10 cellular contexts compared by ENCODE assay signal in genomic region chr11:57424137-57424801, GRCh38. TPM values are rescaled to one million over a fixed set of nuclear protein-coding genes. Genes with fewer than 3 reads are reported as not detected.
DNase-seq lines count a peak whose midpoint lies in the region; ATAC-seq and TF ChIP-seq lines count a peak whose summit lies in the region.
"Had no signal": no experiment of that assay in that cellular context is flagged by ENCODE, and none has a peak within 500 bp of the region (broad histone marks: within the 10 kb centered on the region; RNA-seq: fewer than 3 reads in every experiment).

No MANE protein-coding gene starts in this region.

- no peak overlapping the region for H2AK5ac ChIP-seq in mesenchymal stem cell (ENCODE audit: low read length, severe bottlenecking)

- intact Hi-C loops in heart left ventricle (cut with DNase I) (loop anchor here in 1 of 10 donors (2.0 kb wide), 1 partner anchor 17 kb away; no protein-coding TSS in a partner anchor), Right ventricle myocardium inferior (cut with DNase I) (no loop called here)

- H2BK12ac ChIP-seq in mesenchymal stem cell (ENCODE audit: low read length in 2 of 2), result no peak overlapping the region

- H2AFZ ChIP-seq in mesenchymal stem cell (ENCODE audit: low read depth, low read length), result no peak overlapping the region

- H2BK5ac ChIP-seq in mesenchymal stem cell (ENCODE audit: low read depth, low read length, poor library complexity, severe bottlenecking), result no peak overlapping the region

- no peak overlapping the region for H3K14ac ChIP-seq in mesenchymal stem cell (ENCODE audit: low read length in 2 of 2)

- no peak for TF ChIP-seq EP300 in upper lobe of left lung (IDR thresholded peaks at IDR 0.05)

- H3K27me3 ChIP-seq in heart left ventricle (no peaks in the 10 kb centered on the region), mesenchymal stem cell (ENCODE audit: control insufficient read depth in 1 of 2, insufficient read depth in 1 of 2, low read length in 2 of 2) (no peaks in the 10 kb centered on the region), upper lobe of left lung (no peaks in the 10 kb centered on the region)

- no peak overlapping the region for H2BK15ac ChIP-seq in mesenchymal stem cell (ENCODE audit: low read depth, poor library complexity, severe bottlenecking)

- H3K9me3 ChIP-seq in heart left ventricle (no peaks in the 10 kb centered on the region), mesenchymal stem cell (ENCODE audit: control insufficient read depth, low read length) (no peaks in the 10 kb centered on the region), upper lobe of left lung (no peaks in the 10 kb centered on the region)

- H2BK120ac ChIP-seq in mesenchymal stem cell (ENCODE audit: low read depth, low read length), result no peak overlapping the region

- H3K36me3 ChIP-seq in heart left ventricle, result peaks cover 0 to 51% (median 29%) of the 10 kb centered on the region in 9 donors
- H3K36me3 ChIP-seq in mesenchymal stem cell (ENCODE audit: control insufficient read depth in 1 of 2, insufficient read depth in 2 of 2, low read depth in 1 of 2, low read length in 2 of 2), result peaks cover 4 to 68% of the 10 kb centered on the region in 2 experiments
- H3K36me3 ChIP-seq in upper lobe of left lung, result peaks cover 0 to 41% (median 8%) of the 10 kb centered on the region in 4 donors

- peak overlapping the region in 8 of 12 donors; percentile 13 to 79 (median 62) for H3K4me3 ChIP-seq in heart left ventricle
- peak overlapping the region in 1 of 2 experiments; percentile 86 for H3K4me3 ChIP-seq in mesenchymal stem cell (ENCODE audit: insufficient read depth in 1 of 2, low read depth in 1 of 2, low read length in 2 of 2)
- H3K4me3 ChIP-seq in upper lobe of left lung, result peak overlapping the region in 2 of 4 donors; percentile 54 to 58

- H4K8ac ChIP-seq in mesenchymal stem cell (ENCODE audit: low read length), result no peak overlapping the region

- DNase-seq in heart left ventricle (no peak), Right ventricle myocardium inferior (ENCODE audit: missing footprints) (no peak), mesenchymal stem cell (no peak), upper lobe of left lung (no peak), NCI-H187 treated with DMSO at 0.1 percent for 48 hours (lab: John Stamatoyannopoulos, UW) (no peak), omental fat pad (ENCODE audit: low spot score) (no peak)

- H3K79me1 ChIP-seq in mesenchymal stem cell (replicated peaks; ENCODE audit: low read length, poor library complexity, severe bottlenecking), result peaks cover 4% of the 10 kb centered on the region

- H3K23ac ChIP-seq in mesenchymal stem cell (ENCODE audit: low read length in 2 of 2), result no peak overlapping the region

- TF ChIP-seq POLR2A in heart left ventricle (IDR thresholded peaks at IDR 0.05) (no peak), upper lobe of left lung (IDR thresholded peaks at IDR 0.05) (no peak)

- no peak overlapping the region for H3K4me2 ChIP-seq in mesenchymal stem cell (ENCODE audit: low read length, poor library complexity, severe bottlenecking)

- TF ChIP-seq CTCF in heart left ventricle (IDR thresholded peaks at IDR 0.05) (no peak), upper lobe of left lung (IDR thresholded peaks at IDR 0.05) (no peak), omental fat pad (IDR thresholded peaks at IDR 0.05) (no peak)

- H4K91ac ChIP-seq in mesenchymal stem cell (ENCODE audit: low read length), result no peak overlapping the region

- H3K4me1 ChIP-seq in heart left ventricle (peaks cover 6 to 68% (median 55%) of the 10 kb centered on the region in 12 donors), mesenchymal stem cell (ENCODE audit: control insufficient read depth, insufficient read depth, low read depth, low read length) (peaks cover 29% of the 10 kb centered on the region), upper lobe of left lung (peaks cover 41 to 52% (median 46%) of the 10 kb centered on the region in 4 donors)

- H3K4ac ChIP-seq in mesenchymal stem cell (ENCODE audit: low read depth in 1 of 2, low read length in 2 of 2), result no peak overlapping the region

- H3K18ac ChIP-seq in mesenchymal stem cell (ENCODE audit: low read depth in 1 of 2, low read length in 2 of 2), result no peak overlapping the region

- H3K27ac ChIP-seq in heart left ventricle (peak overlapping the region in 11 of 12 donors; percentile 88 to 98 (median 93)), adipose tissue (ENCODE audit: low read depth, low read length) (peak overlapping the region; percentile 63), mesenchymal stem cell (ENCODE audit: low read length, poor library complexity, severe bottlenecking) (peak overlapping the region; percentile 32), upper lobe of left lung (peak overlapping the region; percentile 92 to 97 (median 94))

- ATAC-seq in heart left ventricle (no peak), Right ventricle myocardium inferior (no peak), upper lobe of left lung (ENCODE audit: low FRiP score in 2 of 2) (no peak), GM19328 (IDR thresholded peaks at IDR 0.05; ENCODE audit: unreplicated experiment) (no peak), omental fat pad (ENCODE audit: low FRiP score) (no peak)

- peak overlapping the region; percentile 96 for H3K9ac ChIP-seq in mesenchymal stem cell (ENCODE audit: low read length)

- WGBS in heart left ventricle, 4 donors, result 73 to 81% (median 75%) methylated on average over 8 to 9 of the region's 9 CpGs
- WGBS in adipose tissue, 3 donors, result 72 to 80% (median 73%) methylated on average over 9 of the region's 9 CpGs
- WGBS in mesenchymal stem cell, result 87% methylated on average over 9 of the region's 9 CpGs
- WGBS in upper lobe of left lung, 2 donors, result 84 to 93% methylated on average over 8 to 9 of the region's 9 CpGs

RNA-seq across cellular contexts. Expression of gene SLC43A3, which starts 2.7 kb away (rescaled TPM):
- total RNA-seq in heart left ventricle, result 10 to 100 TPM; 13.5 to 56.9 (median 24.7) TPM
- 10 to 100 TPM; 14.6 to 17.9 TPM for polyA plus RNA-seq in heart left ventricle
- total RNA-seq in Right ventricle myocardium inferior, result 22.4 TPM
- polyA plus RNA-seq in adipose tissue, result 10 to 100 TPM in 2 of 3 donors, 1 to 10 TPM in 1; 9.9 to 51.2 (median 40.7) TPM
- 3.9 TPM for polyA plus RNA-seq in mesenchymal stem cell (2013, experiment 1 of 2)
- 3.8 TPM for polyA plus RNA-seq in mesenchymal stem cell (2013, experiment 2 of 2)
- total RNA-seq in upper lobe of left lung, result 100 to 1,000 TPM in 4 of 6 donors, 10 to 100 TPM in 2; 61.6 to 177 (median 118) TPM
- 100 to 1,000 TPM in 3 of 4 donors, 10 to 100 TPM in 1; 73.3 to 152 (median 112) TPM for total RNA-seq in omental fat pad

RNA-seq across cellular contexts. Expression of gene PRG2, which starts 33.8 kb away (rescaled TPM):
- under 1 TPM in 4 of 9 donors, not detected in 5; 0.14 to 0.27 (median 0.22) TPM for total RNA-seq in heart left ventricle
- under 1 TPM in 1 of 2 donors, not detected in 1; 0.04 TPM for polyA plus RNA-seq in heart left ventricle
- total RNA-seq in Right ventricle myocardium inferior, result not detected
- polyA plus RNA-seq in adipose tissue, result under 1 TPM; 0.13 to 0.79 (median 0.13) TPM
- not detected for polyA plus RNA-seq in mesenchymal stem cell (2013, experiment 1 of 2)
- polyA plus RNA-seq in mesenchymal stem cell (2013, experiment 2 of 2), result 0.04 TPM
- 1 to 10 TPM in 3 of 6 donors, under 1 TPM in 1, not detected in 2; 0.30 to 2.6 (median 1.6) TPM for total RNA-seq in upper lobe of left lung
- 1 to 10 TPM in 1 of 4 donors, not detected in 3; 1.0 TPM for total RNA-seq in omental fat pad
- polyA plus RNA-seq: BJ had no signal

RNA-seq across cellular contexts. Expression of gene RTN4RL2, which starts 36.1 kb away (rescaled TPM):
- total RNA-seq in heart left ventricle (1 to 10 TPM in 5 of 9 donors, under 1 TPM in 4; 0.58 to 2.1 (median 1.1) TPM), Right ventricle myocardium inferior (1.6 TPM), upper lobe of left lung (1 to 10 TPM in 5 of 6 donors, not detected in 1; 1.1 to 4.1 (median 2.0) TPM), omental fat pad (1 to 10 TPM in 1 of 4 donors, under 1 TPM in 2, not detected in 1; 0.25 to 1.4 (median 0.74) TPM)
- polyA plus RNA-seq in heart left ventricle (1 to 10 TPM; 1.0 to 1.1 TPM), adipose tissue (1 to 10 TPM in 2 of 3 donors, under 1 TPM in 1; 0.56 to 2.1 (median 1.4) TPM)
- 0.28 TPM for polyA plus RNA-seq in mesenchymal stem cell (2013, experiment 1 of 2)
- 0.22 TPM for polyA plus RNA-seq in mesenchymal stem cell (2013, experiment 2 of 2)

RNA-seq across cellular contexts. Expression of gene PRG3, which starts 43.3 kb away (rescaled TPM):
- total RNA-seq in heart left ventricle (not detected), Right ventricle myocardium inferior (not detected), upper lobe of left lung (not detected), omental fat pad (not detected)
- polyA plus RNA-seq in heart left ventricle (not detected), adipose tissue (not detected)
- not detected for polyA plus RNA-seq in mesenchymal stem cell (2013, experiment 1 of 2)
- polyA plus RNA-seq in mesenchymal stem cell (2013, experiment 2 of 2), result not detected
- total RNA-seq: left colon had no signal
- polyA plus RNA-seq: BJ had no signal

Comparison
In these comparisons a context has a peak if more than half of its experiments do, and no peak if none do; other contexts are left out.
1. H3K27ac ChIP-seq: peak in every context shown above with its lines; median percentile 94 in upper lobe of left lung; 93 in heart left ventricle; 63 in adipose tissue; 32 in mesenchymal stem cell.